In genomic region chr22:30225220-30225922, GRCh38 we compare ENCODE assay signal across 24 cellular contexts. TPM values are rescaled to one million over a fixed set of nuclear protein-coding genes. Genes with fewer than 3 reads are reported as not detected.
DNase-seq lines count a peak whose midpoint lies in the region; ATAC-seq and TF ChIP-seq lines count a peak whose summit lies in the region.
"Had no signal": no experiment of that assay in that cellular context is flagged by ENCODE, and none has a peak within 500 bp of the region (broad histone marks: within the 10 kb centered on the region; RNA-seq: fewer than 3 reads in every experiment).

No MANE protein-coding gene starts in this region.

- CTCF ChIA-PET in PC-3 (lab: Charles Lee) = interaction anchor here (0.6 kb wide), 1 partner anchor 18 kb away, joined by 6 read pairs; no protein-coding TSS in a partner anchor

- H3K27ac ChIP-seq in PC-3 (ENCODE audit: low read length) (peak overlapping the region; percentile 92), suprapubic skin (peak overlapping the region; percentile 34)
- H3K27ac ChIP-seq: adrenal gland, cardiac muscle cell, uterus had no signal

- no peaks in the 10 kb centered on the region for H3K36me3 ChIP-seq in PC-3 (ENCODE audit: low read depth, low read length)
- no peaks in the 10 kb centered on the region for H3K36me3 ChIP-seq in suprapubic skin
- H3K36me3 ChIP-seq: adrenal gland, cardiac muscle cell, uterus had no signal

- no TSS peak for BruUV-seq in PC-3 (replicated peaks; lab: Mats Ljungman, UMichigan)

- no peaks in the 10 kb centered on the region for H3K27me3 Mint-ChIP-seq in activated naive CD8-positive, alpha-beta T cell
- H3K27me3 Mint-ChIP-seq in activated naive CD8-positive, alpha-beta T cell treated with anti-CD3 and anti-CD28 coated beads for 36 hours = no peaks in the 10 kb centered on the region

- H3K4me2 ChIP-seq in PC-3 (ENCODE audit: low read length) = no peak overlapping the region

- H3K9me2 ChIP-seq in PC-3 (replicated peaks; ENCODE audit: low read length) = no peaks in the 10 kb centered on the region

- TF ChIP-seq EP300 in suprapubic skin (IDR thresholded peaks at IDR 0.05) = no peak

- peaks cover 3% of the 10 kb centered on the region for H3F3A ChIP-seq in PC-3 (ENCODE audit: low read length, unreplicated experiment)

- H3K27ac Mint-ChIP-seq in activated naive CD8-positive, alpha-beta T cell = peak overlapping the region; percentile 69
- no peak overlapping the region for H3K27ac Mint-ChIP-seq in activated naive CD8-positive, alpha-beta T cell treated with anti-CD3 and anti-CD28 coated beads for 36 hours
- H3K27ac Mint-ChIP-seq: progenitor cell of endocrine pancreas had no signal

- peak overlapping the region; percentile 76 for H3K9ac ChIP-seq in PC-3 (ENCODE audit: low read length)

- no peaks in the 10 kb centered on the region for H3K9me3 Mint-ChIP-seq in activated naive CD8-positive, alpha-beta T cell (ENCODE audit: low read depth)
- H3K9me3 Mint-ChIP-seq in activated naive CD8-positive, alpha-beta T cell treated with anti-CD3 and anti-CD28 coated beads for 36 hours = peaks cover 2% of the 10 kb centered on the region
- H3K9me3 Mint-ChIP-seq: naive B cell had no signal

- POLR2A ChIA-PET in PC-3 (lab: Charles Lee; ENCODE audit: unreplicated experiment) = interaction anchor here (0.6 to 0.7 kb wide), 2 partner anchors 16 to 23 kb away, joined by 3 read pairs; no protein-coding TSS in a partner anchor

- no peak for DNase-seq in activated naive CD8-positive, alpha-beta T cell treated with anti-CD3 and anti-CD28 coated beads for 36 hours
- DNase-seq in PC-3 = peak; percentile 40
- peak; percentile 56 for DNase-seq in glomerular visceral epithelial cell (ENCODE audit: extremely low spot score)
- no peak for DNase-seq in suprapubic skin (ENCODE audit: low spot score in 2 of 2)
- DNase-seq in HT-29 (ENCODE audit: low spot score) = no peak
- no peak for DNase-seq in H4 (ENCODE audit: low spot score)
- no peak for DNase-seq in NCI-H510A (lab: John Stamatoyannopoulos, UW)
- DNase-seq: activated CD4-positive, CD25-positive, alpha-beta regulatory T cell; adrenal gland; dermis blood vessel endothelial cell; foreskin melanocyte; hypothalamus; kidney; naive B cell; NCI-H1436; NCI-H524 treated with DMSO at 0.1 percent for 48 hours; SHP77 treated with DMSO at 0.1 percent for 48 hours; stimulated activated CD4-positive, alpha-beta T cell treated with anti-CD3 and anti-CD28 coated beads, Interleukin-4, amount 100 ng/mL, for 24 hours; uterus had no signal

- H3K27me3 ChIP-seq in PC-3 (ENCODE audit: low read length) (no peaks in the 10 kb centered on the region), suprapubic skin (peaks cover 4% of the 10 kb centered on the region)
- H3K27me3 ChIP-seq: adrenal gland, cardiac muscle cell, uterus had no signal

- H3K36me3 Mint-ChIP-seq in activated naive CD8-positive, alpha-beta T cell = no peaks in the 10 kb centered on the region
- H3K36me3 Mint-ChIP-seq in activated naive CD8-positive, alpha-beta T cell treated with anti-CD3 and anti-CD28 coated beads for 36 hours = peaks cover 3% of the 10 kb centered on the region
- H3K36me3 Mint-ChIP-seq: naive B cell had no signal

- TF ChIP-seq POLR2A in suprapubic skin (IDR thresholded peaks at IDR 0.05) = no peak

- ATAC-seq in PC-3 = no peak; the same call in 1 of the 2 replicates

- H3K4me1 Mint-ChIP-seq in activated naive CD8-positive, alpha-beta T cell (ENCODE audit: low read depth) = peaks cover 43% of the 10 kb centered on the region
- peaks cover 49% of the 10 kb centered on the region for H3K4me1 Mint-ChIP-seq in activated naive CD8-positive, alpha-beta T cell treated with anti-CD3 and anti-CD28 coated beads for 36 hours

- no peaks in the 10 kb centered on the region for H4K20me1 ChIP-seq in PC-3 (ENCODE audit: low read length)

- no peak overlapping the region for H2AFZ ChIP-seq in PC-3 (ENCODE audit: low read length)

- H3K4me3 ChIP-seq in PC-3 (ENCODE audit: low read length) = no peak overlapping the region
- no peak overlapping the region for H3K4me3 ChIP-seq in suprapubic skin
- H3K4me3 ChIP-seq: adrenal gland, cardiac muscle cell, skin epidermis, uterus had no signal

- no peak overlapping the region for H3K4me3 Mint-ChIP-seq in activated naive CD8-positive, alpha-beta T cell
- H3K4me3 Mint-ChIP-seq in activated naive CD8-positive, alpha-beta T cell treated with anti-CD3 and anti-CD28 coated beads for 36 hours = no peak overlapping the region
- H3K4me3 Mint-ChIP-seq: naive B cell had no signal

- WGBS in suprapubic skin = 50% methylated on average over 7 of the region's 7 CpGs

- H3K9me3 ChIP-seq in PC-3 (ENCODE audit: low read length) (no peaks in the 10 kb centered on the region), suprapubic skin (no peaks in the 10 kb centered on the region)
- H3K9me3 ChIP-seq: adrenal gland, uterus had no signal

- intact Hi-C loops in PC-3 (cut with micrococcal nuclease) = no loop called here

- no peak for TF ChIP-seq CTCF in PC-3 (conservative IDR thresholded peaks at IDR 0.05; ENCODE audit: low read depth, low read length)
- no peak for TF ChIP-seq CTCF in suprapubic skin (IDR thresholded peaks at IDR 0.05)

- peaks cover 53% of the 10 kb centered on the region for H3K4me1 ChIP-seq in PC-3 (ENCODE audit: insufficient read depth, low read length)
- peaks cover 19% of the 10 kb centered on the region for H3K4me1 ChIP-seq in suprapubic skin
- H3K4me1 ChIP-seq: adrenal gland, uterus had no signal

- no peaks in the 10 kb centered on the region for H3K79me2 ChIP-seq in PC-3 (ENCODE audit: low read length)

RNA-seq across cellular contexts. Expression of gene LIF, which starts 21.2 kb away (rescaled TPM):
- 100 to 1,000 TPM; 282 to 288 TPM for total RNA-seq in activated naive CD8-positive, alpha-beta T cell treated with anti-CD3 and anti-CD28 coated beads for 36 hours
- total RNA-seq in PC-3 (2014; rRNA removed) (64.1 and 71.6 TPM in 2 replicates), suprapubic skin (10 to 100 TPM in 1 of 4 donors, 1 to 10 TPM in 3; 4.2 to 15.3 (median 8.5) TPM)
- 48.5 and 50.2 TPM in 2 replicates for total RNA-seq in HT-29 (2014; rRNA removed; shearing (Covaris generic))
- 2.2 and 3.9 TPM in 2 replicates for total RNA-seq in H4 (2014; rRNA removed; shearing (Covaris generic))

RNA-seq across cellular contexts. Expression of gene OSM, which starts 41.3 kb away (rescaled TPM):
- 10 to 100 TPM; 47.9 to 50.7 TPM for total RNA-seq in activated naive CD8-positive, alpha-beta T cell treated with anti-CD3 and anti-CD28 coated beads for 36 hours
- total RNA-seq in PC-3 (2014; rRNA removed) (not detected in 2 replicates), suprapubic skin (under 1 TPM in 1 of 4 donors, not detected in 3; 0.34 TPM)
- total RNA-seq in HT-29 (2014; rRNA removed; shearing (Covaris generic)) = not detected in 2 replicates
- total RNA-seq in H4 (2014; rRNA removed; shearing (Covaris generic)) = not detected in 2 replicates
- total RNA-seq: cardiac muscle cell, dermis blood vessel endothelial cell, lung microvascular endothelial cell, progenitor cell of endocrine pancreas had no signal

Comparison
In these comparisons a context has a peak if more than half of its experiments do, and no peak if none do; other contexts are left out.
1. DNase-seq: peak in PC-3 (single experiment) and glomerular visceral epithelial cell (single experiment); none in activated naive CD8-positive, alpha-beta T cell treated with anti-CD3 and anti-CD28 coated beads for 36 hours (single experiment), suprapubic skin (0 of 2), HT-29 (single experiment), H4 (single experiment) and NCI-H510A (single experiment).
2. RNA of gene OSM, which starts 41.3 kb away (total RNA-seq): 47.9 to 50.7 TPM in activated naive CD8-positive, alpha-beta T cell treated with anti-CD3 and anti-CD28 coated beads for 36 hours; 0.34 TPM in suprapubic skin, not detected in PC-3, not detected in HT-29 and not detected in H4; every median in the first group is over 10 times any median in the second.